8 cellular contexts compared by ENCODE assay signal in the genomic region with DNA sequence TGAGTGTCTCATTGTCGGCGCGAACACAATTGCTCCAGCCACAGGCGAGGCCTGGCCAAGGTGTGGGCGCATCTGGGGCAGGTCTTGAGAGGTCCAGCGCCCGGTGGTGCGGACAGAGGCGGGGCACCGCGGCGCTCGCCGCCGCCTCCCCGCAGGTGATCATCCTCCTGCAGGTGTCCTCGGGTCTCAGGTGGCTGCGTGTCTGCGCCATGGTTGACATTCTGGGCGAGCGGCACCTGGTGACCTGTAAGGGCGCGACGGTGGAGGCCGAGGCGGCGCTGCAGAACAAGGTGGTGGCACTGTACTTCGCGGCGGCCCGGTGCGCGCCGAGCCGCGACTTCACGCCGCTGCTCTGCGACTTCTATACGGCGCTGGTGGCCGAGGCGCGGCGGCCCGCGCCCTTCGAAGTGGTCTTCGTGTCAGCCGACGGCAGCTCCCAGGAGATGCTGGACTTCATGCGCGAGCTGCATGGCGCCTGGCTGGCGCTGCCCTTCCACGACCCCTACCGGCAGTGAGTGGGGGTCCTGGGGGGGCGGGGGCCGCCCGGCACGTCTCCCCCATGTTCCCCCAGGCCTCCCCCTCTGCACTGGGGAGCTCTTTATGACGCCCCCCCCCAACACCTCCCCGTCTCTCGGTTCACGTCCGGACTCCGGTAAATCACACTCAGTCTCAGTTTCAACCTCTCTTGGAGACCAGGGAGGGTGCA. TPM values are rescaled to one million over a fixed set of nuclear protein-coding genes. Genes with fewer than 3 reads are reported as not detected.
A peak's percentile ranks its signal among the peaks of the same experiment; 100 is the strongest.
DNase-seq lines count a peak whose midpoint lies in the region; ATAC-seq lines count a peak whose summit lies in the region.

No MANE protein-coding gene starts in this region.

- no peaks in the 10 kb centered on the region for H3K9me3 ChIP-seq in CD8-positive, alpha-beta memory T cell (ENCODE audit: low read length)
- no peaks in the 10 kb centered on the region for H3K9me3 ChIP-seq in NT2/D1 (ENCODE audit: insufficient read depth, low read length)

- H3K36me3 Mint-ChIP-seq in CD8-positive, alpha-beta memory T cell, result no peaks in the 10 kb centered on the region
- no peaks in the 10 kb centered on the region for H3K36me3 Mint-ChIP-seq in effector memory CD8-positive, alpha-beta T cell (ENCODE audit: insufficient read depth)
- H3K36me3 Mint-ChIP-seq in natural killer cell treated with Interleukin-12 subunit alpha and Interleukin-12 subunit beta and Interleukin-15 and Interleukin-18, amount 100 ng/mL, for 72 hours, result no peaks in the 10 kb centered on the region

- ATAC-seq in effector memory CD8-positive, alpha-beta T cell (replicated peaks), result no peak
- ATAC-seq in natural killer cell treated with Interleukin-12 subunit alpha and Interleukin-12 subunit beta and Interleukin-15 and Interleukin-18, amount 100 ng/mL, for 72 hours, result peak; percentile 4
- no peak for ATAC-seq in GM21737 (IDR thresholded peaks at IDR 0.05; ENCODE audit: unreplicated experiment)

- H3K27ac ChIP-seq in CD8-positive, alpha-beta memory T cell (ENCODE audit: low read depth, low read length), result no peak overlapping the region

- peaks cover 7% of the 10 kb centered on the region for H3K27me3 ChIP-seq in CD8-positive, alpha-beta memory T cell (ENCODE audit: insufficient read depth, low read length, poor library complexity, severe bottlenecking)
- peaks cover 11% of the 10 kb centered on the region for H3K27me3 ChIP-seq in NT2/D1 (ENCODE audit: insufficient read depth, insufficient read length)

- H3K4me3 ChIP-seq in CD8-positive, alpha-beta memory T cell (ENCODE audit: low read length), result peak overlapping the region; percentile 34
- H3K4me3 ChIP-seq in NT2/D1 (ENCODE audit: insufficient read length, low read depth), result peak overlapping the region; percentile 76

- CTCF ChIA-PET in CD8-positive, alpha-beta memory T cell (lab: Charles Lee), result no interaction called here

- no peaks in the 10 kb centered on the region for H3K36me3 ChIP-seq in CD8-positive, alpha-beta memory T cell (ENCODE audit: insufficient read depth, low read length)
- peaks cover 6% of the 10 kb centered on the region for H3K36me3 ChIP-seq in NT2/D1 (ENCODE audit: insufficient read depth, insufficient read length, low read length)

- no peak for DNase-seq in CD8-positive, alpha-beta memory T cell
- DNase-seq in NT2/D1 (ENCODE audit: low read depth, low spot score) (no peak), kidney glomerular epithelial cell (lab: John Stamatoyannopoulos, UW) (no peak), AML-193 (lab: John Stamatoyannopoulos, UW) (no peak), NCI-H2081 treated with DMSO at 0.1 percent for 48 hours (lab: John Stamatoyannopoulos, UW) (no peak)
- DNase-seq in effector memory CD8-positive, alpha-beta T cell, result no peak
- DNase-seq in natural killer cell treated with Interleukin-12 subunit alpha and Interleukin-12 subunit beta and Interleukin-15 and Interleukin-18, amount 100 ng/mL, for 72 hours (ENCODE audit: low spot score), result no peak

- peaks cover 29 to 53% of the 10 kb centered on the region in 2 donors for H3K27me3 Mint-ChIP-seq in CD8-positive, alpha-beta memory T cell
- peaks cover 43 to 80% of the 10 kb centered on the region in 2 donors for H3K27me3 Mint-ChIP-seq in effector memory CD8-positive, alpha-beta T cell
- H3K27me3 Mint-ChIP-seq in natural killer cell treated with Interleukin-12 subunit alpha and Interleukin-12 subunit beta and Interleukin-15 and Interleukin-18, amount 100 ng/mL, for 72 hours, result peaks cover 27 to 41% of the 10 kb centered on the region in 2 donors

- peaks cover 12 to 20% (median 18%) of the 10 kb centered on the region in 3 donors for H3K4me1 Mint-ChIP-seq in CD8-positive, alpha-beta memory T cell
- H3K4me1 Mint-ChIP-seq in effector memory CD8-positive, alpha-beta T cell (ENCODE audit: low read depth in 2 of 2), result peaks cover 9 to 10% of the 10 kb centered on the region in 2 donors
- peaks cover 0 to 13% of the 10 kb centered on the region in 2 donors for H3K4me1 Mint-ChIP-seq in natural killer cell treated with Interleukin-12 subunit alpha and Interleukin-12 subunit beta and Interleukin-15 and Interleukin-18, amount 100 ng/mL, for 72 hours (ENCODE audit: low read depth in 2 of 2)

- POLR2A ChIA-PET in CD8-positive, alpha-beta memory T cell (lab: Charles Lee), result no interaction called here

- H3K27ac Mint-ChIP-seq in CD8-positive, alpha-beta memory T cell, result no peak overlapping the region
- no peak overlapping the region for H3K27ac Mint-ChIP-seq in effector memory CD8-positive, alpha-beta T cell
- no peak overlapping the region for H3K27ac Mint-ChIP-seq in natural killer cell treated with Interleukin-12 subunit alpha and Interleukin-12 subunit beta and Interleukin-15 and Interleukin-18, amount 100 ng/mL, for 72 hours

- peaks cover 13% of the 10 kb centered on the region for H3K4me1 ChIP-seq in CD8-positive, alpha-beta memory T cell (ENCODE audit: insufficient read depth, low read length)
- H3K4me1 ChIP-seq in NT2/D1 (ENCODE audit: insufficient read depth, insufficient read length), result peaks cover 11% of the 10 kb centered on the region

- H3K9ac ChIP-seq in NT2/D1 (ENCODE audit: insufficient read length, low read depth), result peak overlapping the region; percentile 85

- peaks cover 0 to 2% (median 0%) of the 10 kb centered on the region in 5 donors for H3K9me3 Mint-ChIP-seq in CD8-positive, alpha-beta memory T cell
- no peaks in the 10 kb centered on the region for H3K9me3 Mint-ChIP-seq in effector memory CD8-positive, alpha-beta T cell
- no peaks in the 10 kb centered on the region for H3K9me3 Mint-ChIP-seq in natural killer cell treated with Interleukin-12 subunit alpha and Interleukin-12 subunit beta and Interleukin-15 and Interleukin-18, amount 100 ng/mL, for 72 hours

- H3K4me3 Mint-ChIP-seq in CD8-positive, alpha-beta memory T cell, result peak overlapping the region in 6 of 7 donors; percentile 15 to 54 (median 34)
- peak overlapping the region; percentile 17 to 54 for H3K4me3 Mint-ChIP-seq in effector memory CD8-positive, alpha-beta T cell
- H3K4me3 Mint-ChIP-seq in natural killer cell treated with Interleukin-12 subunit alpha and Interleukin-12 subunit beta and Interleukin-15 and Interleukin-18, amount 100 ng/mL, for 72 hours, result peak overlapping the region; percentile 30

RNA-seq across cellular contexts. Expression of a gene that starts 0.4 kb away (rescaled TPM):
- total RNA-seq in CD8-positive, alpha-beta memory T cell, result not detected
- not detected for polyA plus RNA-seq in CD8-positive, alpha-beta memory T cell
- not detected for total RNA-seq in natural killer cell treated with Interleukin-12 subunit alpha and Interleukin-12 subunit beta and Interleukin-15 and Interleukin-18, amount 100 ng/mL, for 72 hours

Comparison
In these comparisons a context has a peak if more than half of its experiments do, and no peak if none do; other contexts are left out.
1. ATAC-seq: peak in natural killer cell treated with Interleukin-12 subunit alpha and Interleukin-12 subunit beta and Interleukin-15 and Interleukin-18, amount 100 ng/mL, for 72 hours (2 of 2); none in effector memory CD8-positive, alpha-beta T cell (single experiment) and GM21737 (single experiment).
2. Peak in every context shown above with its lines, with median percentiles within 50 percentile points of each other: H3K4me3 Mint-ChIP-seq.